Comparison of ENCODE assay signal across 29 cellular contexts in genomic region chr12:89366676-89367364, GRCh38.
"Had no signal": no experiment of that assay in that cellular context is flagged by ENCODE, and none has a peak within 500 bp of the region (broad histone marks: within the 10 kb centered on the region; RNA-seq: fewer than 3 reads in every experiment).

No MANE protein-coding gene starts in this region.

- H3K27ac ChIP-seq: ascending aorta, cardiac muscle cell, WERI-Rb-1 had no signal

- FAIRE-seq: bronchial epithelial cell, TTC549 had no signal

- H3K36me3 ChIP-seq: cardiac muscle cell, WERI-Rb-1 had no signal

- ATAC-seq: activated CD8-positive, alpha-beta T cell treated with anti-CD3 and anti-CD28 coated beads for 36 hours; activated naive CD8-positive, alpha-beta T cell treated with anti-CD3 and anti-CD28 coated beads, Interleukin-2, amount 50 U/mL, for 24 hours had no signal

- H3K4me3 ChIP-seq: ascending aorta, cardiac muscle cell had no signal

- H3K9me3 ChIP-seq: ascending aorta had no signal

- DNase-seq: activated B cell treated with CpG ODN at 0.5 μM for 24 hours; activated CD4-positive, alpha-beta memory T cell treated with anti-CD3 and anti-CD28 coated beads for 36 hours; activated CD4-positive, alpha-beta T cell treated with anti-CD3 and anti-CD28 coated beads for 4 hours; activated CD4-positive, alpha-beta T cell treated with anti-CD3 and anti-CD28 coated beads, Interleukin-2, amount 10 ng/mL, durations not matched to agents 24 days and 14 days; activated CD4-positive, alpha-beta T cell treated with anti-CD3 and anti-CD28 coated beads, Interleukin-2, amount 50 U/mL, for 1 hour; activated CD4-positive, alpha-beta T cell treated with anti-CD3 and anti-CD28 coated beads, Interleukin-2, amount 50 U/mL, for 4 hours; activated CD4-positive, CD25-positive, alpha-beta regulatory T cell treated with anti-CD3 and anti-CD28 coated beads, Interleukin-2, amount 50 U/mL, for 72 hours; activated CD8-positive, alpha-beta memory T cell treated with anti-CD3 and anti-CD28 coated beads, Interleukin-2, amount 50 U/mL, for 4 hours; activated CD8-positive, alpha-beta T cell treated with anti-CD3 and anti-CD28 coated beads for 36 hours; activated effector memory CD4-positive, alpha-beta T cell treated with Interleukin-2 at 50 U/mL for 16 hours; activated gamma-delta T cell; activated naive CD4-positive, alpha-beta T cell treated with anti-CD3 and anti-CD28 coated beads, Interleukin-2, amount 10 ng/mL, durations not matched to agents 7 days and 5 days; activated naive CD4-positive, alpha-beta T cell treated with Interleukin-2 at 50 U/mL for 16 hours; activated naive CD8-positive, alpha-beta T cell treated with anti-CD3 and anti-CD28 coated beads, Interleukin-2, amount 10 ng/mL, durations not matched to agents 7 days and 5 days; activated naive CD8-positive, alpha-beta T cell treated with anti-CD3 and anti-CD28 coated beads, Interleukin-2, amount 50 U/mL, for 24 hours; activated T-cell treated with anti-CD3 and anti-CD28 coated beads, Interleukin-2, amount 50 U/mL, for 24 hours; activated T-cell treated with anti-CD3 and anti-CD28 coated beads, Interleukin-2, amount 50 U/mL, for 48 hours; amygdala; anterior cingulate cortex; caudate nucleus; cerebellar nuclear complex; T-helper 1 cell; T-helper 2 cell; T-helper 9 cell; WERI-Rb-1 had no signal

- H3K27me3 ChIP-seq: ascending aorta, cardiac muscle cell had no signal
